In the genomic region with DNA sequence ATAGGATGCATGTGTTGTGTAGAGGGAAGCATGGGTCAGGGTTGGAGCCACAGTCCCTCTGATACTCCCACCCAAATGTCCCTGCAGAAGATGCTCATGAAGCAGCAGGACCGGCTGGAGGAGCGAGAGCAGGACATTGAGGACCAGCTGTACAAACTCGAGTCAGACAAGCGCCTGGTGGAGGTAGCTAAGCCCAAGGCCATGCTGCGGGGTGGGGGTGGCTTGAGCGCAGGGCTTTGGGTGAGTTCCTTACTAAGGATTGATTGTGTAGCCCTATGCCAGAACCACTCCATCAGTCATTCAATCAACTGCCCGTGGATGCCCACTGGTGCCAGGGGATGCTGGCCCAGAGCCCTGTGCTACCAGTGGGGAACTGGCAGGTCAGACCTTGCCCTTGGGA, we compare ENCODE assay signal across 23 cellular contexts. TPM values are rescaled to one million over a fixed set of nuclear protein-coding genes. Genes with fewer than 3 reads are reported as not detected.
DNase-seq lines count a peak whose midpoint lies in the region; ATAC-seq, FAIRE-seq and TF ChIP-seq lines count a peak whose summit lies in the region.
"Had no signal": no experiment of that assay in that cellular context is flagged by ENCODE, and none has a peak within 500 bp of the region (broad histone marks: within the 10 kb centered on the region; RNA-seq: fewer than 3 reads in every experiment).

No MANE protein-coding gene starts in this region.

- WGBS in esophagus squamous epithelium, 2 donors = 61% methylated on average over 3 to 7 of the region's 7 CpGs

- H3K27me3 ChIP-seq in esophagus squamous epithelium = no peaks in the 10 kb centered on the region
- H3K27me3 ChIP-seq: foreskin keratinocyte, sigmoid colon, upper lobe of right lung had no signal

- H3K27ac Mint-ChIP-seq in activated T-cell treated with anti-CD3 and anti-CD28 coated beads, Interleukin-2, amount 50 U/mL, for 72 hours = peak overlapping the region; percentile 48
- H3K27ac Mint-ChIP-seq in T-helper 17 cell (peak overlapping the region; percentile 99), progenitor cell of endocrine pancreas (peak overlapping the region; percentile 27)

- H3K4me3 Mint-ChIP-seq in activated T-cell treated with anti-CD3 and anti-CD28 coated beads, Interleukin-2, amount 50 U/mL, for 72 hours = no peak overlapping the region
- H3K4me3 Mint-ChIP-seq in T-helper 17 cell (no peak overlapping the region), progenitor cell of endocrine pancreas (ENCODE audit: low read depth) (no peak overlapping the region)
- H3K4me3 Mint-ChIP-seq: HFFc6 had no signal

- DNase-seq in activated T-cell treated with anti-CD3 and anti-CD28 coated beads, Interleukin-2, amount 50 U/mL, for 72 hours = no peak
- DNase-seq in activated T-cell treated with anti-CD3 and anti-CD28 coated beads for 4 hours (no peak), T-helper 17 cell (no peak), epidermal melanocyte (ENCODE audit: insufficient read length, low spot score) (peak; percentile 3), progenitor cell of endocrine pancreas (ENCODE audit: low spot score, unreplicated experiment) (no peak), retina (no peak), GM12891 (ENCODE audit: insufficient read length, low spot score) (no peak), esophagus squamous epithelium (lab: John Stamatoyannopoulos, UW) (no peak)
- DNase-seq: anterior cingulate cortex; cerebellar nuclear complex; foreskin keratinocyte; HFFc6; hippocampal formation; NCI-H187; NCI-H82; SHP77; sigmoid colon; stimulated activated CD4-positive, alpha-beta T cell treated with anti-CD3 and anti-CD28 coated beads, Interleukin-15, amount 100 ng/mL, for 24 hours; upper lobe of right lung had no signal

- TF ChIP-seq CTCF in progenitor cell of endocrine pancreas (IDR thresholded peaks at IDR 0.05; ENCODE audit: unreplicated experiment) = no peak
- no peak for TF ChIP-seq CTCF in esophagus squamous epithelium (IDR thresholded peaks at IDR 0.05)

- H3K36me3 ChIP-seq in esophagus squamous epithelium = peaks cover 14 to 80% (median 34%) of the 10 kb centered on the region in 3 donors

- peaks cover 11 to 19% of the 10 kb centered on the region in 2 donors for H3K36me3 Mint-ChIP-seq in activated T-cell treated with anti-CD3 and anti-CD28 coated beads, Interleukin-2, amount 50 U/mL, for 72 hours (ENCODE audit: insufficient read depth in 2 of 2)
- H3K36me3 Mint-ChIP-seq in T-helper 17 cell (ENCODE audit: low read depth) = peaks cover 2% of the 10 kb centered on the region
- H3K36me3 Mint-ChIP-seq in progenitor cell of endocrine pancreas (ENCODE audit: insufficient read depth) = peaks cover 15% of the 10 kb centered on the region

- no peak for ATAC-seq in activated T-cell treated with anti-CD3 and anti-CD28 coated beads, Interleukin-2, amount 50 U/mL, for 72 hours (replicated peaks in 1 of 2)
- no peak for ATAC-seq in T-helper 17 cell
- ATAC-seq: foreskin keratinocyte, upper lobe of right lung had no signal

- H3K4me1 ChIP-seq in esophagus squamous epithelium = peaks cover 36 to 89% (median 44%) of the 10 kb centered on the region in 3 donors
- H3K4me1 ChIP-seq: foreskin keratinocyte had no signal

- no peak for TF ChIP-seq POLR2A in GM12891 (IDR thresholded peaks at IDR 0.05; ENCODE audit: low read depth, low read length)
- TF ChIP-seq POLR2A in esophagus squamous epithelium (IDR thresholded peaks at IDR 0.05) = no peak

- FAIRE-seq in GM12891 (lab: Jason Lieb, UNC) = no peak
- FAIRE-seq: HTR-8/SVneo, islet of Langerhans, TTC549 had no signal

- intact Hi-C loops in esophagus squamous epithelium (cut with DNase I) = no loop called here

- H3K27me3 Mint-ChIP-seq in activated T-cell treated with anti-CD3 and anti-CD28 coated beads, Interleukin-2, amount 50 U/mL, for 72 hours (ENCODE audit: low read depth) = no peaks in the 10 kb centered on the region
- H3K27me3 Mint-ChIP-seq in T-helper 17 cell = no peaks in the 10 kb centered on the region
- no peaks in the 10 kb centered on the region for H3K27me3 Mint-ChIP-seq in progenitor cell of endocrine pancreas

- H3K4me1 Mint-ChIP-seq in activated T-cell treated with anti-CD3 and anti-CD28 coated beads, Interleukin-2, amount 50 U/mL, for 72 hours (ENCODE audit: low read depth) = peaks cover 70% of the 10 kb centered on the region
- peaks cover 45% of the 10 kb centered on the region for H3K4me1 Mint-ChIP-seq in T-helper 17 cell
- H3K4me1 Mint-ChIP-seq in progenitor cell of endocrine pancreas (ENCODE audit: low read depth) = peaks cover 2% of the 10 kb centered on the region

- peak overlapping the region in 1 of 4 donors; percentile 21 for H3K27ac ChIP-seq in esophagus squamous epithelium
- H3K27ac ChIP-seq: foreskin keratinocyte, KMS-11, sigmoid colon, upper lobe of right lung had no signal

- H3K4me3 ChIP-seq in esophagus squamous epithelium = no peak overlapping the region
- H3K4me3 ChIP-seq: sigmoid colon, upper lobe of right lung had no signal

- no peaks in the 10 kb centered on the region for H3K9me3 Mint-ChIP-seq in activated T-cell treated with anti-CD3 and anti-CD28 coated beads, Interleukin-2, amount 50 U/mL, for 72 hours
- no peaks in the 10 kb centered on the region for H3K9me3 Mint-ChIP-seq in progenitor cell of endocrine pancreas (ENCODE audit: low read depth)
- H3K9me3 Mint-ChIP-seq: HFFc6 had no signal

- H3K9me3 ChIP-seq in T-helper 17 cell (ENCODE audit: control insufficient read depth, low read length, poor library complexity, severe bottlenecking) (no peaks in the 10 kb centered on the region), esophagus squamous epithelium (no peaks in the 10 kb centered on the region)
- H3K9me3 ChIP-seq: sigmoid colon, upper lobe of right lung had no signal

TF ChIP-seq in GM12891, 5 proteins besides CTCF, POLR2A, EP300 and RAD21:
- TF ChIP-seq POU2F2 (IDR thresholded peaks at IDR 0.05; ENCODE audit: low read depth, low read length) (no peak), PAX5 (IDR thresholded peaks at IDR 0.05; ENCODE audit: insufficient read depth, low read length, severe bottlenecking) (no peak), POLR2AphosphoS5 (IDR thresholded peaks at IDR 0.05; ENCODE audit: low read depth, low read length) (no peak), TAF1 (IDR thresholded peaks at IDR 0.05; ENCODE audit: low read depth, low read length) (no peak), SPI1 (IDR thresholded peaks at IDR 0.05; ENCODE audit: low read depth, low read length) (no peak)
TF ChIP-seq in GM12891: peak in this region for 0.

RNA-seq across cellular contexts. Expression of a gene that starts 10.3 kb away (rescaled TPM):
- total RNA-seq in activated T-cell treated with anti-CD3 and anti-CD28 coated beads, Interleukin-2, amount 50 U/mL, for 72 hours = 10 to 100 TPM; 57.9 to 58.2 TPM
- total RNA-seq in T-helper 17 cell (10 to 100 TPM; 63.6 to 73.0 TPM), progenitor cell of endocrine pancreas (66.1 and 69.1 TPM in 2 replicates), esophagus squamous epithelium (10 to 100 TPM; 27.6 to 75.9 (median 48.8) TPM)
- 33.9 TPM for polyA plus RNA-seq in GM12891 (2012; ENCODE audit: low read depth, missing spikeins)

RNA-seq across cellular contexts. Expression of a gene that starts 59.6 kb away (rescaled TPM):
- 1 to 10 TPM; 8.0 to 8.7 TPM for total RNA-seq in activated T-cell treated with anti-CD3 and anti-CD28 coated beads, Interleukin-2, amount 50 U/mL, for 72 hours
- total RNA-seq in T-helper 17 cell = 1 to 10 TPM; 3.2 to 3.7 TPM
- 24.9 and 25.0 TPM in 2 replicates for total RNA-seq in progenitor cell of endocrine pancreas
- polyA plus RNA-seq in GM12891 (2012; ENCODE audit: low read depth, missing spikeins) = 9.7 TPM
- total RNA-seq in esophagus squamous epithelium = 1 to 10 TPM in 3 of 4 donors, under 1 TPM in 1; 0.87 to 5.0 (median 2.2) TPM

RNA-seq across cellular contexts. Expression of a gene that starts 59.9 kb away (rescaled TPM):
- total RNA-seq in activated T-cell treated with anti-CD3 and anti-CD28 coated beads, Interleukin-2, amount 50 U/mL, for 72 hours = 10 to 100 TPM in 1 of 2 donors, 1 to 10 TPM in 1; 7.5 to 10.4 TPM
- total RNA-seq in T-helper 17 cell (1 to 10 TPM; 5.6 to 7.9 TPM), progenitor cell of endocrine pancreas (33.9 and 34.2 TPM in 2 replicates), esophagus squamous epithelium (1 to 10 TPM; 1.4 to 7.8 (median 3.6) TPM)
- 15.4 TPM for polyA plus RNA-seq in GM12891 (2012; ENCODE audit: low read depth, missing spikeins)

Comparison
In these comparisons a context has a peak if more than half of its experiments do, and no peak if none do; other contexts are left out.
1. H3K27ac Mint-ChIP-seq: peak in every context shown above with its lines; median percentile 99 in T-helper 17 cell; 48 in activated T-cell treated with anti-CD3 and anti-CD28 coated beads, Interleukin-2, amount 50 U/mL, for 72 hours; 27 in progenitor cell of endocrine pancreas.